23 cellular contexts compared by ENCODE assay signal in genomic region chr5:157944077-157944633, GRCh38.
"Had no signal": no experiment of that assay in that cellular context is flagged by ENCODE, and none has a peak within 500 bp of the region (broad histone marks: within the 10 kb centered on the region; RNA-seq: fewer than 3 reads in every experiment).

No MANE protein-coding gene starts in this region.

- H3K4me1 ChIP-seq: breast epithelium, foreskin keratinocyte had no signal

- H3K9me3 ChIP-seq: breast epithelium, mucosa of descending colon, transverse colon had no signal

- H3K36me3 ChIP-seq: breast epithelium, transverse colon had no signal

- H3K27me3 ChIP-seq: breast epithelium, foreskin keratinocyte, transverse colon had no signal

- H3K36me3 Mint-ChIP-seq: activated CD4-positive, alpha-beta memory T cell treated with anti-CD3 and anti-CD28 coated beads for 36 hours; activated naive CD8-positive, alpha-beta T cell treated with anti-CD3 and anti-CD28 coated beads for 36 hours; memory B cell; stimulated activated naive B cell treated with anti-CD40 and anti-IgM and Interleukin-4, amounts not matched to agents 10 μg/mL and 1 μg/mL and 100 μg/mL, for 72 hours had no signal

- H3K4me3 Mint-ChIP-seq: activated CD4-positive, alpha-beta memory T cell treated with anti-CD3 and anti-CD28 coated beads for 36 hours; activated naive CD8-positive, alpha-beta T cell treated with anti-CD3 and anti-CD28 coated beads for 36 hours; memory B cell; nephron progenitor cell; stimulated activated naive B cell treated with anti-CD40 and anti-IgM and Interleukin-4, amounts not matched to agents 10 μg/mL and 1 μg/mL and 100 μg/mL, for 72 hours had no signal

- H3K27ac ChIP-seq: breast epithelium, foreskin keratinocyte, transverse colon had no signal

- H3K27ac Mint-ChIP-seq: activated CD4-positive, alpha-beta memory T cell treated with anti-CD3 and anti-CD28 coated beads for 36 hours; activated naive CD8-positive, alpha-beta T cell treated with anti-CD3 and anti-CD28 coated beads for 36 hours; memory B cell; nephron progenitor cell; stimulated activated naive B cell treated with anti-CD40 and anti-IgM and Interleukin-4, amounts not matched to agents 10 μg/mL and 1 μg/mL and 100 μg/mL, for 72 hours had no signal

- H3K4me3 ChIP-seq: breast epithelium, mucosa of descending colon, transverse colon had no signal

- FAIRE-seq: endometrium had no signal

- H3K9me3 Mint-ChIP-seq: activated CD4-positive, alpha-beta memory T cell treated with anti-CD3 and anti-CD28 coated beads for 36 hours; activated naive CD8-positive, alpha-beta T cell treated with anti-CD3 and anti-CD28 coated beads for 36 hours; memory B cell; nephron progenitor cell; stimulated activated naive B cell treated with anti-CD40 and anti-IgM and Interleukin-4, amounts not matched to agents 10 μg/mL and 1 μg/mL and 100 μg/mL, for 72 hours had no signal

- ATAC-seq: foreskin keratinocyte; left cardiac atrium; mucosa of descending colon; stimulated activated naive B cell treated with anti-CD40 and anti-IgM and Interleukin-4, amounts not matched to agents 10 μg/mL and 1 μg/mL and 100 μg/mL, for 72 hours had no signal

- DNase-seq: activated CD4-positive, alpha-beta memory T cell treated with anti-CD3 and anti-CD28 coated beads for 36 hours; activated CD4-positive, alpha-beta T cell treated with anti-CD3 and anti-CD28 coated beads for 4 hours; activated CD4-positive, CD25-positive, alpha-beta regulatory T cell; activated naive CD4-positive, alpha-beta T cell treated with Interleukin-2 at 50 U/mL for 16 hours; activated naive CD8-positive, alpha-beta T cell treated with anti-CD3 and anti-CD28 coated beads for 36 hours; activated T-cell treated with anti-CD3 and anti-CD28 coated beads, Interleukin-2, amount 50 U/mL, for 48 hours; cerebellar nuclear complex; cortex of kidney; erythroblast; foreskin keratinocyte; left cardiac atrium; mucosa of descending colon; nephron progenitor cell; nucleus accumbens; posterior cingulate gyrus; stimulated activated CD4-positive, alpha-beta T cell treated with anti-CD3 and anti-CD28 coated beads, Interleukin-2, amount 100 ng/mL, for 48 hours; stimulated activated CD8-positive, alpha-beta memory T cell treated with anti-CD3 and anti-CD28 coated beads, Interleukin-4, amount 100 ng/mL, for 48 hours; stimulated activated naive B cell treated with anti-CD40 and anti-IgM and Interleukin-4, amounts not matched to agents 10 μg/mL and 1 μg/mL and 100 μg/mL, for 72 hours; T-helper 9 cell; transverse colon had no signal
